23 cellular contexts compared by ENCODE assay signal in the genomic region with DNA sequence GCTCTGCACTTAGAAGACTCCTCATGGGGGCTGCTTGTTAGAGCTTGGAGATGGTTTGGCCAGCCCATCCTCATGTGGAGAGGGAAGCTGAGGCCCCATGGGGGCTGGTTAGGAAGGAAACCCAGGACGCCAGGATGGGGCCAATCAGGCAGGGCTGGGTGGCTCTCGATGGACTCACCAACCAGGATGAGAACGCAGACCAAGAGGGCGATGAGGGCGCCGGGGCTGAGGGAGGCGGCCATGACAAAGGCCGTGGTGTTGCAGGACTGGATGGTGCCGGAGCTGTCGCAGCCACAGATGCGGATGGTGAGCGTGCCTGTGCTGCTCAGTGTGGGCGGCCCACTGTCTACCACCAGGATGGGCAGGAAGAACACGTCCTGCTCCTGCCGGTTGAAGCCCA.
"Had no signal": no experiment of that assay in that cellular context is flagged by ENCODE, and none has a peak within 500 bp of the region (broad histone marks: within the 10 kb centered on the region; RNA-seq: fewer than 3 reads in every experiment).

No MANE protein-coding gene starts in this region.

- H3K4me3 ChIP-seq: colonic mucosa, esophagus squamous epithelium, gastrocnemius medialis, heart right ventricle, left lung, lower lobe of right lung had no signal

- H3K36me3 ChIP-seq: colonic mucosa, esophagus squamous epithelium, gastrocnemius medialis, heart right ventricle, left lung, lower lobe of right lung had no signal

- H3K4me1 ChIP-seq: colonic mucosa, gastrocnemius medialis, heart right ventricle, lower lobe of right lung had no signal

- H3K9me3 ChIP-seq: colonic mucosa, esophagus squamous epithelium, gastrocnemius medialis, heart right ventricle, left lung, lower lobe of right lung had no signal

- H3K4me1 Mint-ChIP-seq: endodermal cell had no signal

- DNase-seq: colonic mucosa; cortex of kidney; effector CD8-positive, alpha-beta T cell; effector memory CD8-positive, alpha-beta T cell; endodermal cell; erythroblast; esophagus squamous epithelium; foreskin fibroblast; foreskin melanocyte; gastrocnemius medialis; glutamatergic neuron; head of caudate nucleus; heart right ventricle; hippocampal formation; left cardiac atrium; left lung; left ventricle myocardium superior; lower lobe of right lung; mesenchymal stem cell; midbrain had no signal

- ATAC-seq: effector memory CD8-positive, alpha-beta T cell; esophagus mucosa; gastrocnemius medialis; heart right ventricle; left cardiac atrium; left lung; left ventricle myocardium superior; lower lobe of right lung had no signal

- H3K4me3 Mint-ChIP-seq: dendritic cell treated with granulocyte-macrophage colony-stimulating factor and Interleukin-4, amounts not matched to agents 40 ng/mL and 50 ng/mL, for 4 days; effector memory CD8-positive, alpha-beta T cell; endodermal cell had no signal

- H3K9me3 Mint-ChIP-seq: dendritic cell treated with granulocyte-macrophage colony-stimulating factor and Interleukin-4, amounts not matched to agents 40 ng/mL and 50 ng/mL, for 4 days; effector memory CD8-positive, alpha-beta T cell; endodermal cell had no signal

- H3K27ac Mint-ChIP-seq: dendritic cell treated with granulocyte-macrophage colony-stimulating factor and Interleukin-4, amounts not matched to agents 40 ng/mL and 50 ng/mL, for 4 days; effector memory CD8-positive, alpha-beta T cell; endodermal cell had no signal

- H3K27ac ChIP-seq: colonic mucosa, epithelial cell of prostate, esophagus squamous epithelium, gastrocnemius medialis, heart right ventricle, left lung, lower lobe of right lung had no signal
